In genomic region chr5:141383345-141383744, GRCh38 we compare ENCODE assay signal across 19 cellular contexts. TPM values are rescaled to one million over a fixed set of nuclear protein-coding genes. Genes with fewer than 3 reads are reported as not detected.
A peak's percentile ranks its signal among the peaks of the same experiment; 100 is the strongest.
DNase-seq lines count a peak whose midpoint lies in the region; ATAC-seq, FAIRE-seq and TF ChIP-seq lines count a peak whose summit lies in the region.
"Had no signal": no experiment of that assay in that cellular context is flagged by ENCODE, and none has a peak within 500 bp of the region (broad histone marks: within the 10 kb centered on the region; RNA-seq: fewer than 3 reads in every experiment).

No MANE protein-coding gene starts in this region.

- H3K79me2 ChIP-seq in GM23338 (replicated peaks; ENCODE audit: insufficient read depth) (no peaks in the 10 kb centered on the region), K562 (ENCODE audit: control insufficient read depth, insufficient read depth, low read length) (no peaks in the 10 kb centered on the region), H9 (ENCODE audit: insufficient read depth, low read length) (no peaks in the 10 kb centered on the region)

- no peak overlapping the region for H2BK120ac ChIP-seq in H9 (ENCODE audit: low read depth, low read length, poor library complexity, severe bottlenecking)

- CTCF ChIA-PET in A673 (lab: Charles Lee) (no interaction called here), K562 (lab: Yijun Ruan, JAX; ENCODE audit: low intra/inter-chr PET ratio) (interaction anchor here (0.9 kb wide), 1 partner anchor 180 kb away, joined by 5 read pairs; no protein-coding TSS in a partner anchor)

- no peaks in the 10 kb centered on the region for H3K9me2 ChIP-seq in GM23338 (ENCODE audit: insufficient read depth)

- H3K23ac ChIP-seq in H9 (ENCODE audit: insufficient read length, low read depth, low read length): no peak overlapping the region

- no peaks in the 10 kb centered on the region for H3K9me1 ChIP-seq in K562 (ENCODE audit: control insufficient read depth, insufficient read depth, low read length)

- H2BK5ac ChIP-seq in H9 (ENCODE audit: insufficient read length, low read length): no peak overlapping the region

- no peak for TF ChIP-seq RAD21 in K562 (CRISPR knock-in tag; conservative IDR thresholded peaks at IDR 0.05 in 1 of 2, IDR thresholded peaks at IDR 0.05 in 1 of 2)

- peak overlapping the region; percentile 65 for H3K27ac ChIP-seq in A673 (ENCODE audit: low read depth, low read length, poor library complexity, severe bottlenecking)
- H3K27ac ChIP-seq in GM23338 (ENCODE audit: low read depth): no peak overlapping the region
- no peak overlapping the region for H3K27ac ChIP-seq in K562 (ENCODE audit: extremely low read depth, low read depth, low read length)
- H3K27ac ChIP-seq in muscle layer of colon (ENCODE audit: low read depth, low read length): no peak overlapping the region
- no peak overlapping the region for H3K27ac ChIP-seq in H9 (ENCODE audit: insufficient read length, low read depth, low read length)
- H3K27ac ChIP-seq: C4-2B, right atrium auricular region had no signal

- no peak overlapping the region for H2AFZ ChIP-seq in GM23338
- peak overlapping the region; percentile 67; the same call in 1 of the 2 replicates for H2AFZ ChIP-seq in K562 (ENCODE audit: low read depth, low read length)
- no peak overlapping the region for H2AFZ ChIP-seq in H9 (ENCODE audit: low read length)

- H3K36me3 ChIP-seq in A673 (ENCODE audit: insufficient read depth, low read length, poor library complexity, severe bottlenecking): no peaks in the 10 kb centered on the region
- H3K36me3 ChIP-seq in GM23338 (ENCODE audit: insufficient read depth): no peaks in the 10 kb centered on the region
- no peaks in the 10 kb centered on the region for H3K36me3 ChIP-seq in K562 (ENCODE audit: control insufficient read depth, insufficient read depth, low read length)
- no peaks in the 10 kb centered on the region for H3K36me3 ChIP-seq in muscle layer of colon (ENCODE audit: insufficient read depth, low read length)

- H3F3A ChIP-seq in GM23338 (replicated peaks; ENCODE audit: low read depth): no peaks in the 10 kb centered on the region

- H3K4ac ChIP-seq in H9 (ENCODE audit: low read depth, low read length): no peak overlapping the region

- H3K4me1 ChIP-seq in A673 (ENCODE audit: insufficient read depth, low read length, poor library complexity, severe bottlenecking): no peaks in the 10 kb centered on the region
- 0 out of 2 replicates have a peak, but pooled peaks cover 3% of the 10 kb centered on the region for H3K4me1 ChIP-seq in GM23338 (ENCODE audit: insufficient read depth)
- peaks cover 0 to 9% of the 10 kb centered on the region in 2 experiments; a peak in 2 of 5 replicates for H3K4me1 ChIP-seq in K562 (replicated peaks in 1 of 2; ENCODE audit: control insufficient read depth in 2 of 2, insufficient read depth in 2 of 2, low read length in 2 of 2)
- H3K4me1 ChIP-seq in muscle layer of colon (ENCODE audit: insufficient read depth, low read length): no peaks in the 10 kb centered on the region
- H3K4me1 ChIP-seq in H9 (ENCODE audit: insufficient read depth, low read length): 0 out of 2 replicates have a peak, but pooled peaks cover under 1% of the 10 kb centered on the region

- H4K8ac ChIP-seq in H9 (replicated peaks; ENCODE audit: insufficient read length, low read depth, low read length): no peak overlapping the region

- WGBS in K562 (ENCODE audit: insufficient coverage, low coverage, missing lambda C conversion rate): 3% methylated on average over 20 of the region's 21 CpGs
- no CpG with 5 or more reads among the region's 21 CpGs for WGBS in H9 (ENCODE audit: extremely low coverage, insufficient read length, low lambda C conversion rate)

- POLR2A ChIA-PET in A673 (lab: Charles Lee; ENCODE audit: low non-redundant PET): no interaction called here
- POLR2A ChIA-PET in K562 (lab: Yijun Ruan, JAX): interaction anchor here (0.6 kb wide), 1 partner anchor 30 kb away, joined by 3 read pairs; no protein-coding TSS in a partner anchor
- POLR2A ChIA-PET in naive thymus-derived CD8-positive, alpha-beta T cell (lab: Charles Lee): no interaction called here

- H2BK20ac ChIP-seq in H9 (ENCODE audit: low read depth, low read length, poor library complexity, severe bottlenecking): no peak overlapping the region

- H3K27me3 ChIP-seq in A673 (replicated peaks; ENCODE audit: insufficient read depth, low read depth, low read length, poor library complexity) (no peaks in the 10 kb centered on the region), GM23338 (ENCODE audit: insufficient read depth) (peaks cover 2% of the 10 kb centered on the region; the same call in 1 of the 2 replicates), K562 (ENCODE audit: control insufficient read depth in 2 of 2, insufficient read depth in 2 of 2, low read length in 2 of 2) (peaks cover 9 to 28% of the 10 kb centered on the region in 2 experiments; a peak in 4 of 5 replicates), muscle layer of colon (ENCODE audit: control insufficient read depth in 1 of 2, insufficient read depth in 2 of 2, low read length in 2 of 2) (no peaks in the 10 kb centered on the region), H9 (ENCODE audit: insufficient read depth, low read length) (no peaks in the 10 kb centered on the region)
- H3K27me3 ChIP-seq: right atrium auricular region had no signal

- H3K4me3 ChIP-seq in A673 (ENCODE audit: low read depth, low read length, poor library complexity, severe bottlenecking): peak overlapping the region; percentile 47
- H3K4me3 ChIP-seq in GM23338: no peak overlapping the region
- H3K4me3 ChIP-seq in K562: no peak overlapping the region
- peak overlapping the region; percentile 12 to 47 for H3K4me3 ChIP-seq in muscle layer of colon (ENCODE audit: low read depth in 1 of 2, low read length in 2 of 2)

- no peak overlapping the region for H3K18ac ChIP-seq in H9 (ENCODE audit: insufficient read length, low read depth, low read length)

- no peak overlapping the region for H3K4me2 ChIP-seq in GM23338
- peak overlapping the region; percentile 69; the same call in 1 of the 2 replicates for H3K4me2 ChIP-seq in K562 (ENCODE audit: insufficient read depth, low read length)
- H3K4me2 ChIP-seq in H9 (ENCODE audit: insufficient read depth, insufficient read length, low read length): no peak overlapping the region

- no peak for TF ChIP-seq CTCF in A673 (conservative IDR thresholded peaks at IDR 0.05; ENCODE audit: low read depth, low read length)
- TF ChIP-seq CTCF in GM23338 (conservative IDR thresholded peaks at IDR 0.05; ENCODE audit: low read depth in 2 of 2): no peak
- TF ChIP-seq CTCF in K562 (IDR thresholded peaks at IDR 0.05 in 2 of 3, conservative IDR thresholded peaks at IDR 0.05 in 1 of 3; ENCODE audit: insufficient read depth in 2 of 3, low read depth in 1 of 3, low read length in 3 of 3): no peak
- no peak for TF ChIP-seq CTCF in H9 (conservative IDR thresholded peaks at IDR 0.05)

- H3K14ac ChIP-seq in H9 (ENCODE audit: insufficient read depth, low read length): no peak overlapping the region

- TF ChIP-seq EP300 in K562 (IDR thresholded peaks at IDR 0.05; ENCODE audit: low read length): no peak

- H4K91ac ChIP-seq in H9 (ENCODE audit: insufficient read length, low read depth, low read length): no peak overlapping the region

- peaks cover 48% of the 10 kb centered on the region for H3K9me3 ChIP-seq in A673 (ENCODE audit: low read depth, low read length, poor library complexity, severe bottlenecking)
- no peaks in the 10 kb centered on the region for H3K9me3 ChIP-seq in K562 (replicated peaks; ENCODE audit: control insufficient read depth, insufficient read depth, low read depth, low read length)
- peaks cover 69% of the 10 kb centered on the region for H3K9me3 ChIP-seq in muscle layer of colon (ENCODE audit: low read length)
- H3K9me3 ChIP-seq in H9 (ENCODE audit: control insufficient read depth, low read depth, low read length): peaks cover 25% of the 10 kb centered on the region

- H3K9me3 Mint-ChIP-seq in GM23338 (peaks cover 58% of the 10 kb centered on the region), H9 (peaks cover 66 to 69% of the 10 kb centered on the region in 2 experiments)
- peaks cover 13 to 87% (median 49%) of the 10 kb centered on the region in 9 donors for H3K9me3 Mint-ChIP-seq in naive thymus-derived CD8-positive, alpha-beta T cell
- H3K9me3 Mint-ChIP-seq: natural killer cell treated with Interleukin-12 subunit alpha and Interleukin-12 subunit beta and Interleukin-15 and Interleukin-18, amount 100 ng/mL, for 72 hours; type B pancreatic cell had no signal

- H3K23me2 ChIP-seq in H9 (ENCODE audit: insufficient read length, low read depth, low read length, poor library complexity, severe bottlenecking): no peaks in the 10 kb centered on the region

- H3K4me1 Mint-ChIP-seq in GM23338 (no peaks in the 10 kb centered on the region), H9 (no peaks in the 10 kb centered on the region)
- peaks cover 0 to 2% (median 0%) of the 10 kb centered on the region in 4 donors for H3K4me1 Mint-ChIP-seq in naive thymus-derived CD8-positive, alpha-beta T cell
- H3K4me1 Mint-ChIP-seq: T-helper 17 cell had no signal

- no peak overlapping the region for H2BK15ac ChIP-seq in H9 (ENCODE audit: low read depth, low read length)

- no peak for DNase-seq in A673 (ENCODE audit: low spot score)
- DNase-seq in GM23338 (ENCODE audit: low spot score): no peak
- DNase-seq in K562 (ENCODE audit: extremely low read depth in 1 of 4, low spot score in 3 of 4): peak in 2 of 4 experiments; percentile 14 to 19
- DNase-seq in naive thymus-derived CD8-positive, alpha-beta T cell: no peak
- DNase-seq in H9: no peak
- no peak for DNase-seq in mesenteric fat pad (ENCODE audit: low spot score)
- DNase-seq: DMS79; erythroblast; GOT3; hippocampal formation; NK-92 treated with Interleukin-12 subunit alpha and Interleukin-12 subunit beta, amount 100 ng/mL, for 24 hours; stimulated activated CD4-positive, alpha-beta T cell treated with anti-CD3 and anti-CD28 coated beads, Interleukin-4, amount 100 ng/mL, for 24 hours; T-helper 17 cell had no signal

- H3K9ac ChIP-seq in K562 (ENCODE audit: insufficient read depth in 1 of 2, low read depth in 2 of 2, low read length in 2 of 2) (no peak overlapping the region), muscle layer of colon (ENCODE audit: low read length) (no peak overlapping the region), H9 (ENCODE audit: extremely low read depth, insufficient read length, low read length) (no peak overlapping the region)

- no peak overlapping the region for H3T11ph ChIP-seq in H9 (ENCODE audit: low read length)

- H3K27ac Mint-ChIP-seq in GM23338 (no peak overlapping the region), H9 (no peak overlapping the region)
- H3K27ac Mint-ChIP-seq in naive thymus-derived CD8-positive, alpha-beta T cell: no peak overlapping the region
- H3K27ac Mint-ChIP-seq: natural killer cell treated with Interleukin-12 subunit alpha and Interleukin-12 subunit beta and Interleukin-15 and Interleukin-18, amount 100 ng/mL, for 72 hours; T-helper 17 cell; type B pancreatic cell had no signal

- no peak for FAIRE-seq in K562 (lab: Jason Lieb, UNC)

- in situ Hi-C loops in K562 (cut with MboI): no loop called here

- H4K5ac ChIP-seq in H9 (ENCODE audit: insufficient read length, low read depth, low read length): no peak overlapping the region

- no peaks in the 10 kb centered on the region for H3K79me1 ChIP-seq in H9 (ENCODE audit: insufficient read depth, low read depth, low read length, poor library complexity, severe bottlenecking)

- H2AK5ac ChIP-seq in H9 (ENCODE audit: insufficient read length, low read length): no peak overlapping the region

- H2BK12ac ChIP-seq in H9 (ENCODE audit: insufficient read length, low read depth, low read length): no peak overlapping the region

- peaks cover 46% of the 10 kb centered on the region for H3K36me3 Mint-ChIP-seq in GM23338 (ENCODE audit: low read depth)
- H3K36me3 Mint-ChIP-seq in naive thymus-derived CD8-positive, alpha-beta T cell: peaks cover 16 to 71% (median 39%) of the 10 kb centered on the region in 3 donors
- peaks cover 12 to 38% (median 26%) of the 10 kb centered on the region in 3 experiments; a peak in 6 of 7 replicates for H3K36me3 Mint-ChIP-seq in H9 (ENCODE audit: insufficient read depth in 1 of 3, low read depth in 3 of 3)

- BruUV-seq in A673 (replicated peaks; lab: Mats Ljungman, UMichigan): no TSS peak
- no TSS peak for BruUV-seq in K562 (replicated peaks; lab: Mats Ljungman, UMichigan)

- H3K27me3 Mint-ChIP-seq in GM23338 (ENCODE audit: insufficient read depth, low read depth, poor library complexity) (peaks cover 10% of the 10 kb centered on the region), H9 (ENCODE audit: low read depth) (peaks cover 7% of the 10 kb centered on the region; the same call in 1 of the 2 replicates)
- H3K27me3 Mint-ChIP-seq in naive thymus-derived CD8-positive, alpha-beta T cell: peaks cover 37 to 80% (median 66%) of the 10 kb centered on the region in 5 donors
- H3K27me3 Mint-ChIP-seq: type B pancreatic cell had no signal

- TF ChIP-seq POLR2A in K562 (conservative IDR thresholded peaks at IDR 0.05): no peak

- H3K56ac ChIP-seq in H9 (ENCODE audit: insufficient read length, low read depth, low read length): no peak overlapping the region

- H3K4me3 Mint-ChIP-seq in GM23338: peak overlapping the region; percentile 85
- peak overlapping the region in 4 of 10 donors; percentile 7 to 76 (median 48) for H3K4me3 Mint-ChIP-seq in naive thymus-derived CD8-positive, alpha-beta T cell
- no peak overlapping the region for H3K4me3 Mint-ChIP-seq in H9
- H3K4me3 Mint-ChIP-seq: type B pancreatic cell had no signal

- H4K20me1 ChIP-seq in GM23338 (replicated peaks; ENCODE audit: insufficient read depth) (no peaks in the 10 kb centered on the region), K562 (replicated peaks; ENCODE audit: control insufficient read depth, insufficient read depth, low read length) (no peaks in the 10 kb centered on the region), H9 (ENCODE audit: control insufficient read depth, insufficient read depth, insufficient read length) (no peaks in the 10 kb centered on the region)

- intact Hi-C loops in A673 (cut with micrococcal nuclease; ENCODE audit: unreplicated experiment) (no loop called here), K562 (cut with micrococcal nuclease) (no loop called here)

- no peak for ATAC-seq in GM23338
- no peak; the same call in 2 of the 3 replicates for ATAC-seq in K562
- ATAC-seq in naive thymus-derived CD8-positive, alpha-beta T cell: no peak
- no peak for ATAC-seq in GM18511 (IDR thresholded peaks at IDR 0.05; ENCODE audit: unreplicated experiment)
- ATAC-seq: T-helper 17 cell had no signal

RNA-seq across cellular contexts. Expression of gene PCDHGA7, which starts 0.8 kb away (rescaled TPM):
- total RNA-seq in A673 (2021) (9.6 and 10.9 TPM in 2 replicates), K562 (2014; rRNA removed) (0.05 TPM in 1 of 2 replicates, not detected in the other), K562 (2014; rRNA removed; fragmentation: Illumina TruSeq; extraction: Trizol) (0.06 and 0.07 TPM in 2 replicates), K562 (2015; rRNA removed; fragmentation: Illumina TruSeq; extraction: Trizol) (0.04 and 0.11 TPM in 2 replicates), K562 (2021) (not detected in 2 replicates), H9 (2021) (0.83 and 0.88 TPM in 2 replicates), mesenteric fat pad (1.9 TPM)
- total RNA-seq in GM23338 (2014; rRNA removed; shearing (Covaris generic)): 2.9 and 4.4 TPM in 2 replicates
- polyA plus RNA-seq in GM23338 (2016; fragmentation: Nextera tagmentation; extraction: Ambion mirVana) (0.44 and 0.50 TPM in 2 replicates), K562 (2011; rRNA removed) (0.01 TPM in 1 of 2 replicates, not detected in the other), K562 (2014; fragmentation: Illumina TruSeq; extraction: Trizol) (0.04 TPM in 1 of 2 replicates, not detected in the other), K562 (2014; fragmentation: Nextera tagmentation; extraction: Ambion mirVana) (not detected), K562 (2014; rRNA removed) (0.03 TPM in 1 of 2 replicates, not detected in the other)
- 0.16 TPM in 1 of 2 replicates, not detected in the other for total RNA-seq in K562 (2011; cell fraction: chromatin; rRNA removed; ENCODE audit: low replicate concordance)
- total RNA-seq in K562 (2011; cell fraction: nucleolus; rRNA removed): 0.13 and 0.17 TPM in 2 replicates
- 0.15 TPM in 1 of 2 replicates, not detected in the other for total RNA-seq in K562 (2011; cell fraction: nucleoplasm; rRNA removed)
- 0.01 TPM in 1 of 2 replicates, not detected in the other for polyA plus RNA-seq in K562 (2011; cell fraction: cytosol; rRNA removed)
- 0.06 and 0.09 TPM in 2 replicates for polyA plus RNA-seq in K562 (2011; cell fraction: nucleus; rRNA removed)
- 0.04 and 0.19 TPM in 2 replicates for polyA plus RNA-seq in K562 (2012)
- polyA minus RNA-seq in K562 (2011; rRNA and poly(A)+ RNA removed): 0.07 TPM in 1 of 2 replicates, not detected in the other
- not detected in 2 replicates for polyA minus RNA-seq in K562 (2011; cell fraction: cytosol; rRNA and poly(A)+ RNA removed)
- under 0.01 TPM in 1 of 2 replicates, not detected in the other for polyA minus RNA-seq in K562 (2011; cell fraction: nucleus; rRNA and poly(A)+ RNA removed)
- under 1 TPM; 0.33 to 0.42 TPM for total RNA-seq in naive thymus-derived CD8-positive, alpha-beta T cell
- polyA plus RNA-seq in naive thymus-derived CD8-positive, alpha-beta T cell: not detected

RNA-seq across cellular contexts. Expression of gene PCDHGB4, which starts 4.2 kb away (rescaled TPM):
- total RNA-seq in A673 (2021) (2.5 and 3.3 TPM in 2 replicates), K562 (2014; rRNA removed) (0.14 TPM in 1 of 2 replicates, not detected in the other), K562 (2014; rRNA removed; fragmentation: Illumina TruSeq; extraction: Trizol) (0.03 and 0.04 TPM in 2 replicates), K562 (2015; rRNA removed; fragmentation: Illumina TruSeq; extraction: Trizol) (0.04 TPM in 1 of 2 replicates, not detected in the other), K562 (2021) (not detected in 2 replicates), H9 (2021) (3.8 and 4.2 TPM in 2 replicates), mesenteric fat pad (3.2 TPM)
- 13.0 and 16.6 TPM in 2 replicates for total RNA-seq in GM23338 (2014; rRNA removed; shearing (Covaris generic))
- polyA plus RNA-seq in GM23338 (2016; fragmentation: Nextera tagmentation; extraction: Ambion mirVana) (3.0 and 3.5 TPM in 2 replicates), K562 (2011; rRNA removed) (0.03 TPM in 2 replicates), K562 (2014; fragmentation: Illumina TruSeq; extraction: Trizol) (0.01 TPM in 1 of 2 replicates, not detected in the other), K562 (2014; fragmentation: Nextera tagmentation; extraction: Ambion mirVana) (not detected), K562 (2014; rRNA removed) (not detected in 2 replicates)
- 0.07 and 0.23 TPM in 2 replicates for total RNA-seq in K562 (2011; cell fraction: chromatin; rRNA removed; ENCODE audit: low replicate concordance)
- 0.17 TPM in 1 of 2 replicates, not detected in the other for total RNA-seq in K562 (2011; cell fraction: nucleolus; rRNA removed)
- total RNA-seq in K562 (2011; cell fraction: nucleoplasm; rRNA removed): 0.07 TPM in 1 of 2 replicates, not detected in the other
- polyA plus RNA-seq in K562 (2011; cell fraction: cytosol; rRNA removed): 0.01 TPM in 2 replicates
- polyA plus RNA-seq in K562 (2011; cell fraction: nucleus; rRNA removed): 0.03 and 0.10 TPM in 2 replicates
- polyA plus RNA-seq in K562 (2012): 0.05 and 0.17 TPM in 2 replicates
- polyA minus RNA-seq in K562 (2011; rRNA and poly(A)+ RNA removed): 0.07 TPM in 1 of 2 replicates, not detected in the other
- not detected in 2 replicates for polyA minus RNA-seq in K562 (2011; cell fraction: cytosol; rRNA and poly(A)+ RNA removed)
- polyA minus RNA-seq in K562 (2011; cell fraction: nucleus; rRNA and poly(A)+ RNA removed): 0.11 and 0.13 TPM in 2 replicates
- under 1 TPM; 0.13 to 0.25 TPM for total RNA-seq in naive thymus-derived CD8-positive, alpha-beta T cell
- polyA plus RNA-seq in naive thymus-derived CD8-positive, alpha-beta T cell: under 1 TPM in 1 of 3 donors, not detected in 2; 0.23 TPM

RNA-seq across cellular contexts. Expression of gene PCDHGA8, which starts 9.1 kb away (rescaled TPM):
- total RNA-seq in A673 (2021) (2.2 and 2.6 TPM in 2 replicates), K562 (2014; rRNA removed) (0.04 and 0.09 TPM in 2 replicates), K562 (2014; rRNA removed; fragmentation: Illumina TruSeq; extraction: Trizol) (0.04 and 0.06 TPM in 2 replicates), K562 (2015; rRNA removed; fragmentation: Illumina TruSeq; extraction: Trizol) (0.08 and 0.11 TPM in 2 replicates), K562 (2021) (0.07 and 0.18 TPM in 2 replicates), H9 (2021) (0.90 and 1.0 TPM in 2 replicates), mesenteric fat pad (0.87 TPM)
- 4.6 and 5.3 TPM in 2 replicates for total RNA-seq in GM23338 (2014; rRNA removed; shearing (Covaris generic))
- polyA plus RNA-seq in GM23338 (2016; fragmentation: Nextera tagmentation; extraction: Ambion mirVana) (0.70 and 1.1 TPM in 2 replicates), K562 (2011; rRNA removed) (0.01 and 0.07 TPM in 2 replicates), K562 (2014; fragmentation: Illumina TruSeq; extraction: Trizol) (0.06 and 0.10 TPM in 2 replicates), K562 (2014; fragmentation: Nextera tagmentation; extraction: Ambion mirVana) (not detected), K562 (2014; rRNA removed) (0.07 and 0.13 TPM in 2 replicates)
- total RNA-seq in K562 (2011; cell fraction: chromatin; rRNA removed; ENCODE audit: low replicate concordance): 0.23 and 0.28 TPM in 2 replicates
- under 0.01 and 0.39 TPM in 2 replicates for total RNA-seq in K562 (2011; cell fraction: nucleolus; rRNA removed)
- 0.07 and 0.15 TPM in 2 replicates for total RNA-seq in K562 (2011; cell fraction: nucleoplasm; rRNA removed)
- polyA plus RNA-seq in K562 (2011; cell fraction: cytosol; rRNA removed): 0.03 TPM in 1 of 2 replicates, not detected in the other
- polyA plus RNA-seq in K562 (2011; cell fraction: nucleus; rRNA removed): 0.07 TPM in 1 of 2 replicates, not detected in the other
- polyA plus RNA-seq in K562 (2012): 0.14 and 0.24 TPM in 2 replicates
- 0.03 and 0.07 TPM in 2 replicates for polyA minus RNA-seq in K562 (2011; rRNA and poly(A)+ RNA removed)
- 0.19 TPM in 1 of 2 replicates, not detected in the other for polyA minus RNA-seq in K562 (2011; cell fraction: cytosol; rRNA and poly(A)+ RNA removed)
- 0.11 and 0.27 TPM in 2 replicates for polyA minus RNA-seq in K562 (2011; cell fraction: nucleus; rRNA and poly(A)+ RNA removed)
- under 1 TPM; 0.16 to 0.22 TPM for total RNA-seq in naive thymus-derived CD8-positive, alpha-beta T cell
- not detected for polyA plus RNA-seq in naive thymus-derived CD8-positive, alpha-beta T cell

RNA-seq across cellular contexts. Expression of gene PCDHGA6, which starts 9.7 kb away (rescaled TPM):
- total RNA-seq in A673 (2021) (20.2 and 21.6 TPM in 2 replicates), K562 (2014; rRNA removed) (0.09 and 0.16 TPM in 2 replicates), K562 (2014; rRNA removed; fragmentation: Illumina TruSeq; extraction: Trizol) (0.10 and 0.11 TPM in 2 replicates), K562 (2015; rRNA removed; fragmentation: Illumina TruSeq; extraction: Trizol) (0.11 and 0.18 TPM in 2 replicates), K562 (2021) (0.09 and 0.11 TPM in 2 replicates), H9 (2021) (1.5 and 1.7 TPM in 2 replicates), mesenteric fat pad (3.1 TPM)
- total RNA-seq in GM23338 (2014; rRNA removed; shearing (Covaris generic)): 4.5 and 4.8 TPM in 2 replicates
- polyA plus RNA-seq in GM23338 (2016; fragmentation: Nextera tagmentation; extraction: Ambion mirVana) (0.99 and 1.2 TPM in 2 replicates), K562 (2011; rRNA removed) (0.09 and 0.14 TPM in 2 replicates), K562 (2014; fragmentation: Illumina TruSeq; extraction: Trizol) (0.06 and 0.07 TPM in 2 replicates), K562 (2014; fragmentation: Nextera tagmentation; extraction: Ambion mirVana) (under 1 TPM in 1 of 2 experiments, not detected in 1; 0.01 TPM), K562 (2014; rRNA removed) (0.08 and 0.24 TPM in 2 replicates)
- total RNA-seq in K562 (2011; cell fraction: chromatin; rRNA removed; ENCODE audit: low replicate concordance): 0.28 and 0.93 TPM in 2 replicates
- 0.26 and 0.33 TPM in 2 replicates for total RNA-seq in K562 (2011; cell fraction: nucleolus; rRNA removed)
- total RNA-seq in K562 (2011; cell fraction: nucleoplasm; rRNA removed): 0.51 and 0.76 TPM in 2 replicates
- polyA plus RNA-seq in K562 (2011; cell fraction: cytosol; rRNA removed): 0.04 and 0.13 TPM in 2 replicates
- polyA plus RNA-seq in K562 (2011; cell fraction: nucleus; rRNA removed): 0.13 and 0.53 TPM in 2 replicates
- polyA plus RNA-seq in K562 (2012): 0.14 and 0.71 TPM in 2 replicates
- polyA minus RNA-seq in K562 (2011; rRNA and poly(A)+ RNA removed): 0.06 and 0.07 TPM in 2 replicates
- polyA minus RNA-seq in K562 (2011; cell fraction: cytosol; rRNA and poly(A)+ RNA removed): 0.29 TPM in 1 of 2 replicates, not detected in the other
- 0.11 and 0.27 TPM in 2 replicates for polyA minus RNA-seq in K562 (2011; cell fraction: nucleus; rRNA and poly(A)+ RNA removed)
- under 1 TPM; 0.60 to 0.68 TPM for total RNA-seq in naive thymus-derived CD8-positive, alpha-beta T cell
- polyA plus RNA-seq in naive thymus-derived CD8-positive, alpha-beta T cell: under 1 TPM in 1 of 3 donors, not detected in 2; 0.05 TPM

RNA-seq across cellular contexts. Expression of gene PCDHGB3, which starts 13.3 kb away (rescaled TPM):
- total RNA-seq in A673 (2021) (3.3 and 3.4 TPM in 2 replicates), K562 (2014; rRNA removed) (0.05 and 0.37 TPM in 2 replicates), K562 (2014; rRNA removed; fragmentation: Illumina TruSeq; extraction: Trizol) (0.16 and 0.18 TPM in 2 replicates), K562 (2015; rRNA removed; fragmentation: Illumina TruSeq; extraction: Trizol) (0.11 and 0.23 TPM in 2 replicates), K562 (2021) (0.07 and 0.16 TPM in 2 replicates), H9 (2021) (1.6 and 1.7 TPM in 2 replicates), mesenteric fat pad (2.7 TPM)
- 4.8 and 5.8 TPM in 2 replicates for total RNA-seq in GM23338 (2014; rRNA removed; shearing (Covaris generic))
- polyA plus RNA-seq in GM23338 (2016; fragmentation: Nextera tagmentation; extraction: Ambion mirVana) (0.24 and 0.26 TPM in 2 replicates), K562 (2011; rRNA removed) (0.05 and 0.11 TPM in 2 replicates), K562 (2014; fragmentation: Illumina TruSeq; extraction: Trizol) (0.10 and 0.19 TPM in 2 replicates), K562 (2014; fragmentation: Nextera tagmentation; extraction: Ambion mirVana) (not detected), K562 (2014; rRNA removed) (0.09 and 0.15 TPM in 2 replicates)
- total RNA-seq in K562 (2011; cell fraction: chromatin; rRNA removed; ENCODE audit: low replicate concordance): 1.2 and 1.7 TPM in 2 replicates
- 0.67 and 0.92 TPM in 2 replicates for total RNA-seq in K562 (2011; cell fraction: nucleolus; rRNA removed)
- total RNA-seq in K562 (2011; cell fraction: nucleoplasm; rRNA removed): 0.23 and 0.66 TPM in 2 replicates
- polyA plus RNA-seq in K562 (2011; cell fraction: cytosol; rRNA removed): 0.10 and 0.12 TPM in 2 replicates
- 0.22 and 0.78 TPM in 2 replicates for polyA plus RNA-seq in K562 (2011; cell fraction: nucleus; rRNA removed)
- polyA plus RNA-seq in K562 (2012): 0.14 and 0.83 TPM in 2 replicates
- polyA minus RNA-seq in K562 (2011; rRNA and poly(A)+ RNA removed): 0.12 and 0.53 TPM in 2 replicates
- not detected in 2 replicates for polyA minus RNA-seq in K562 (2011; cell fraction: cytosol; rRNA and poly(A)+ RNA removed)
- polyA minus RNA-seq in K562 (2011; cell fraction: nucleus; rRNA and poly(A)+ RNA removed): 0.22 and 0.54 TPM in 2 replicates
- under 1 TPM; 0.55 to 0.71 TPM for total RNA-seq in naive thymus-derived CD8-positive, alpha-beta T cell
- polyA plus RNA-seq in naive thymus-derived CD8-positive, alpha-beta T cell: under 1 TPM in 2 of 3 donors, not detected in 1; 0.10 to 0.22 TPM

Comparison
In these comparisons a context has a peak if more than half of its experiments do, and no peak if none do; other contexts are left out.
1. H3K4me3 ChIP-seq: peak in A673 (single experiment) and muscle layer of colon (2 of 2); none in GM23338 (single experiment) and K562 (single experiment).